Comparison of ENCODE assay signal across 12 cellular contexts in genomic region chr1:116915182-116915611, GRCh38. TPM values are rescaled to one million over a fixed set of nuclear protein-coding genes. Genes with fewer than 3 reads are reported as not detected.
DNase-seq lines count a peak whose midpoint lies in the region; ATAC-seq and TF ChIP-seq lines count a peak whose summit lies in the region.
"Had no signal": no experiment of that assay in that cellular context is flagged by ENCODE, and none has a peak within 500 bp of the region (broad histone marks: within the 10 kb centered on the region; RNA-seq: fewer than 3 reads in every experiment).

No MANE protein-coding gene starts in this region.

- H3K4me2 ChIP-seq in hepatocyte (peak overlapping the region; percentile 28), skeletal muscle satellite cell (ENCODE audit: low read length) (peak overlapping the region; percentile 61)

- no peaks in the 10 kb centered on the region for H3K27me3 ChIP-seq in hepatocyte
- H3K27me3 ChIP-seq in skeletal muscle satellite cell (ENCODE audit: control insufficient read depth, insufficient read depth, low read length): peaks cover 13% of the 10 kb centered on the region

- H3K9me3 ChIP-seq in hepatocyte (ENCODE audit: low read depth): no peaks in the 10 kb centered on the region
- H3K9me3 ChIP-seq in skeletal muscle satellite cell (replicated peaks; ENCODE audit: low read length): no peaks in the 10 kb centered on the region

- no peaks in the 10 kb centered on the region for H4K20me1 ChIP-seq in hepatocyte (ENCODE audit: insufficient read depth, poor library complexity, severe bottlenecking)

- peak; percentile 31 for DNase-seq in HT-29 (ENCODE audit: low spot score)
- DNase-seq in astrocyte of the hippocampus (ENCODE audit: low read depth, low spot score): peak; percentile 70
- no peak for DNase-seq in hepatocyte (ENCODE audit: low spot score)
- no peak for DNase-seq in activated CD4-positive, alpha-beta T cell treated with anti-CD3 and anti-CD28 coated beads, Interleukin-2, amount 50 U/mL, for 4 hours
- no peak for DNase-seq in NCI-H226
- DNase-seq in DMS53 treated with DMSO at 0.1 percent for 48 hours (lab: John Stamatoyannopoulos, UW; ENCODE audit: unreplicated experiment): no peak
- DNase-seq: foreskin melanocyte, NCI-H2081 treated with DMSO at 0.1 percent for 48 hours, T-helper 9 cell had no signal

- no peak overlapping the region for H3K9ac ChIP-seq in skeletal muscle satellite cell (ENCODE audit: low read depth, low read length)

- no peak overlapping the region for H3K27ac ChIP-seq in hepatocyte

- H3K4me1 ChIP-seq in hepatocyte (ENCODE audit: insufficient read depth) (peaks cover 16% of the 10 kb centered on the region), skeletal muscle satellite cell (ENCODE audit: control insufficient read depth, insufficient read depth, low read length) (peaks cover 29% of the 10 kb centered on the region)

- no peak overlapping the region for H2AFZ ChIP-seq in hepatocyte

- peaks cover 87% of the 10 kb centered on the region for H3K79me2 ChIP-seq in hepatocyte

- TF ChIP-seq CTCF in hepatocyte (IDR thresholded peaks at IDR 0.05; ENCODE audit: poor library complexity): no peak

- H3K36me3 ChIP-seq in hepatocyte (replicated peaks; ENCODE audit: insufficient read depth, low read depth) (no peaks in the 10 kb centered on the region), skeletal muscle satellite cell (ENCODE audit: insufficient read depth, low read length) (no peaks in the 10 kb centered on the region)

- no peaks in the 10 kb centered on the region for H3K9me2 ChIP-seq in hepatocyte (replicated peaks; ENCODE audit: insufficient read depth)

- WGBS in hepatocyte (ENCODE audit: low lambda C conversion rate, missing lambda C conversion rate): 87% methylated on average over 3 of the region's 3 CpGs

- ATAC-seq in GM18519 (IDR thresholded peaks at IDR 0.05; ENCODE audit: low FRiP score, unreplicated experiment): no peak
- ATAC-seq: HepG2 had no signal

- H3K4me3 ChIP-seq in hepatocyte (no peak overlapping the region), skeletal muscle satellite cell (ENCODE audit: low read length) (no peak overlapping the region)

RNA-seq across cellular contexts. Expression of gene PTGFRN, which starts 5.5 kb away (rescaled TPM):
- 26.1 and 35.2 TPM in 2 replicates for total RNA-seq in HT-29 (2014; rRNA removed; shearing (Covaris generic))
- 31.0 and 37.7 TPM in 2 replicates for total RNA-seq in hepatocyte
- 16.0 and 16.6 TPM in 2 replicates for polyA plus RNA-seq in hepatocyte
- 26.9 and 32.4 TPM in 2 replicates for total RNA-seq in skeletal muscle satellite cell (2012; rRNA removed)

Comparison
In these comparisons a context has a peak if more than half of its experiments do, and no peak if none do; other contexts are left out.
1. DNase-seq: peak in HT-29 (single experiment) and astrocyte of the hippocampus (single experiment); none in hepatocyte (single experiment), activated CD4-positive, alpha-beta T cell treated with anti-CD3 and anti-CD28 coated beads, Interleukin-2, amount 50 U/mL, for 4 hours (0 of 2), NCI-H226 (single experiment) and DMS53 treated with DMSO at 0.1 percent for 48 hours (single experiment).